ENCODE assay signal across 14 cellular contexts in the genomic region with DNA sequence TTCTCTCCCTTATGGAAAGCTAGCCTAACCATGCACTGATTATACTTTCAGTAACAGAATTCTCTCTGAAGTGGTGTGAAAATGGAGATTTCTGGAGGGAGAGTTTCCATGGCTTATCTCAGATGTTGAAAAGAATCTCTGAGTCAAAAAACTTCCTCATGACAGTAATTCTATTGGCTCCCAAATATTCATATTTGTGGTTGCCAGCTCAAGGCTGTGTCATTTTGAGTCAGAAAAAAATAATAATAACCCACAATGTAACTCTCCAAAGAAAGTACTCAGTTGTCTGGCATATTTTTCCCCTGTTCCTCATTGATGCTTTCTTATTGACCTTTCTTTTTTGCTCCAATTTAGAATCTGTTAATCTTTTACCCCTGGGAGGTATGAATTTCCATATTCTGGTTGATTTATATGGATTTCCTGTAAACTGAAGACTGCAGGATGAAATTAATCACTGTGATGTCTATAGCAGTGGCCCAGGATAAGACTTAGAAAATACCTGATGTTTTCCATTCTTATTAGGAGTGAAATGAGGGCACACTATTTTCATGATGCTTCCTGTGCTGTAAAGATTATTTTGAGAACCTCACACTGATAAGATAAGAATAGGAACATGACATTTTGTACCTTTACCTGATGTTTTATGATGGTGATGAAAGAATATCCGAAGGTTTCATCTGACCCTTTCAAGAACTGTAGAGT.
DNase-seq lines count a peak whose midpoint lies in the region; ATAC-seq and TF ChIP-seq lines count a peak whose summit lies in the region.
"Had no signal": no experiment of that assay in that cellular context is flagged by ENCODE, and none has a peak within 500 bp of the region (broad histone marks: within the 10 kb centered on the region; RNA-seq: fewer than 3 reads in every experiment).

No MANE protein-coding gene starts in this region.

- no peak overlapping the region for H2BK15ac ChIP-seq in neuronal stem cell (ENCODE audit: low read length)

- no peak overlapping the region for H4K8ac ChIP-seq in neuronal stem cell (ENCODE audit: low read depth, low read length)

- H3K9me3 ChIP-seq in neuronal stem cell (replicated peaks in 1 of 2; ENCODE audit: control insufficient read depth in 2 of 2, insufficient read depth in 1 of 2, low read depth in 1 of 2, low read length in 2 of 2) = no peaks in the 10 kb centered on the region
- H3K9me3 ChIP-seq: right lobe of liver had no signal

- H2BK12ac ChIP-seq in neuronal stem cell (ENCODE audit: low read length) = no peak overlapping the region

- no peak overlapping the region for H3K4ac ChIP-seq in neuronal stem cell (ENCODE audit: low read length)

- ATAC-seq in GM21723 (IDR thresholded peaks at IDR 0.05; ENCODE audit: unreplicated experiment) (no peak), HG03108 (IDR thresholded peaks at IDR 0.05; ENCODE audit: unreplicated experiment) (no peak)
- ATAC-seq: effector memory CD8-positive, alpha-beta T cell; right lobe of liver; Right ventricle myocardium inferior had no signal

- H3K79me1 ChIP-seq in neuronal stem cell (ENCODE audit: low read depth, low read length) = no peaks in the 10 kb centered on the region

- H3K27ac ChIP-seq in neuronal stem cell (replicated peaks; ENCODE audit: low read length) = no peak overlapping the region
- H3K27ac ChIP-seq: right lobe of liver had no signal

- H3K27me3 ChIP-seq in neuronal stem cell (ENCODE audit: control insufficient read depth in 3 of 3, insufficient read depth in 3 of 3, low read depth in 1 of 3, low read length in 3 of 3) = no peaks in the 10 kb centered on the region
- H3K27me3 ChIP-seq: right lobe of liver had no signal

- no peaks in the 10 kb centered on the region for H3K4me1 ChIP-seq in neuronal stem cell (ENCODE audit: control insufficient read depth in 2 of 2, insufficient read depth in 1 of 2, low read depth in 1 of 2, low read length in 2 of 2)
- H3K4me1 ChIP-seq: right lobe of liver had no signal

- WGBS in neuronal stem cell (ENCODE audit: extremely low coverage in 2 of 2, insufficient read length in 2 of 2, insufficient replicate concordance in 1 of 2), 2 donors = no CpG with 5 or more reads among the region's 1 CpG

- no peak overlapping the region for H2BK5ac ChIP-seq in neuronal stem cell (ENCODE audit: low read length)

- peak; percentile 51 for DNase-seq in Daoy (ENCODE audit: low read depth)
- peak; percentile 66 for DNase-seq in M059J (ENCODE audit: low read depth)
- peak; percentile 68 for DNase-seq in epithelial cell of esophagus (ENCODE audit: low read depth)
- DNase-seq in neuronal stem cell (ENCODE audit: low spot score) = no peak
- DNase-seq in activated CD8-positive, alpha-beta memory T cell treated with anti-CD3 and anti-CD28 coated beads, Interleukin-2, amount 50 U/mL, for 4 hours = no peak
- DNase-seq in NCI-H446 treated with DMSO at 0.1 percent for 48 hours (lab: John Stamatoyannopoulos, UW) = no peak
- DNase-seq: COR-L47; effector memory CD8-positive, alpha-beta T cell; NCI-H1105 treated with DMSO at 0.1 percent for 48 hours; NCI-H524; right lobe of liver had no signal

- H4K91ac ChIP-seq in neuronal stem cell (ENCODE audit: low read depth, low read length, poor library complexity) = no peak overlapping the region

- no peak overlapping the region for H3K14ac ChIP-seq in neuronal stem cell (ENCODE audit: low read length)

- TF ChIP-seq CTCF in epithelial cell of esophagus (IDR thresholded peaks at IDR 0.05; ENCODE audit: insufficient read depth, low read depth, low read length, missing control alignments) = no peak

- H3K4me3 ChIP-seq in epithelial cell of esophagus (ENCODE audit: low read length) (no peak overlapping the region), neuronal stem cell (ENCODE audit: low read length in 2 of 2) (no peak overlapping the region)
- H3K4me3 ChIP-seq: right lobe of liver had no signal

- H3K9ac ChIP-seq in neuronal stem cell (ENCODE audit: low read depth, low read length, poor library complexity) = no peak overlapping the region

- H2AFZ ChIP-seq in neuronal stem cell (ENCODE audit: low read length) = peak overlapping the region; percentile 61

- no peaks in the 10 kb centered on the region for H3K36me3 ChIP-seq in neuronal stem cell (replicated peaks in 1 of 2; ENCODE audit: control insufficient read depth in 2 of 2, insufficient read depth in 2 of 2, low read length in 2 of 2)
- H3K36me3 ChIP-seq: right lobe of liver had no signal

- H3K4me2 ChIP-seq in neuronal stem cell (ENCODE audit: insufficient read depth, low read length, poor library complexity, severe bottlenecking) = no peak overlapping the region

- H2BK120ac ChIP-seq in neuronal stem cell (ENCODE audit: low read depth, low read length) = no peak overlapping the region

- H3K23ac ChIP-seq in neuronal stem cell (ENCODE audit: low read depth, low read length, poor library complexity) = no peak overlapping the region

- no peak overlapping the region for H3K18ac ChIP-seq in neuronal stem cell (ENCODE audit: low read length)

- H2AK5ac ChIP-seq in neuronal stem cell (ENCODE audit: low read depth, low read length) = no peak overlapping the region

Comparison
In these comparisons a context has a peak if more than half of its experiments do, and no peak if none do; other contexts are left out.
1. DNase-seq: peak in Daoy (single experiment), M059J (single experiment) and epithelial cell of esophagus (single experiment); none in neuronal stem cell (single experiment), activated CD8-positive, alpha-beta memory T cell treated with anti-CD3 and anti-CD28 coated beads, Interleukin-2, amount 50 U/mL, for 4 hours (single experiment) and NCI-H446 treated with DMSO at 0.1 percent for 48 hours (single experiment).